Comparison of ENCODE assay signal across 29 cellular contexts in genomic region chr7:128274246-128274889, GRCh38. TPM values are rescaled to one million over a fixed set of nuclear protein-coding genes. Genes with fewer than 3 reads are reported as not detected.
"Had no signal": no experiment of that assay in that cellular context is flagged by ENCODE, and none has a peak within 500 bp of the region (broad histone marks: within the 10 kb centered on the region; RNA-seq: fewer than 3 reads in every experiment).

No MANE protein-coding gene starts in this region.

- H3K36me3 ChIP-seq: adrenal gland, SJSA1, WERI-Rb-1 had no signal

- H3K36me3 Mint-ChIP-seq: activated naive CD8-positive, alpha-beta T cell treated with anti-CD3 and anti-CD28 coated beads, Interleukin-2, amount 10 ng/mL, durations not matched to agents 7 days and 5 days; T-cell had no signal

- DNase-seq: activated CD4-positive, alpha-beta memory T cell treated with anti-CD3 and anti-CD28 coated beads, Interleukin-2, amount 10 ng/mL, durations not matched to agents 7 days and 5 days; activated CD4-positive, alpha-beta T cell treated with anti-CD3 and anti-CD28 coated beads for 36 hours; activated CD4-positive, alpha-beta T cell treated with anti-CD3 and anti-CD28 coated beads, Interleukin-2, amount 50 U/mL, for 1 hour; activated CD8-positive, alpha-beta memory T cell treated with anti-CD3 and anti-CD28 coated beads, Interleukin-2, amount 50 U/mL, for 48 hours; activated naive CD4-positive, alpha-beta T cell treated with anti-CD3 and anti-CD28 coated beads, Interleukin-2, amount 50 U/mL, for 16 hours; activated naive CD8-positive, alpha-beta T cell treated with anti-CD3 and anti-CD28 coated beads, Interleukin-2, amount 10 ng/mL, durations not matched to agents 7 days and 5 days; activated T-cell treated with anti-CD3 and anti-CD28 coated beads, Interleukin-2, amount 50 U/mL, for 1 hour; adrenal gland; anterior cingulate cortex; cerebellar nuclear complex; MV-4-11; NCI-H1092 treated with DMSO at 0.1 percent for 48 hours; NCI-H1417 treated with DMSO at 0.1 percent for 48 hours; NCI-H1694; NCI-H2029; NCI-H345; NCI-H510A; NCI-H526 treated with DMSO at 0.1 percent for 48 hours; NCI-H82; OCI-M1; SHP77; T-cell; WERI-Rb-1 had no signal

- H3K4me3 ChIP-seq: adrenal gland, SJSA1 had no signal

- H3K27me3 ChIP-seq: SJSA1 had no signal

- H3K4me1 Mint-ChIP-seq: activated CD4-positive, alpha-beta memory T cell treated with anti-CD3 and anti-CD28 coated beads, Interleukin-2, amount 10 ng/mL, durations not matched to agents 7 days and 5 days; activated CD4-positive, alpha-beta T cell treated with anti-CD3 and anti-CD28 coated beads for 36 hours had no signal

- H3K4me3 Mint-ChIP-seq: activated CD4-positive, alpha-beta memory T cell treated with anti-CD3 and anti-CD28 coated beads, Interleukin-2, amount 10 ng/mL, durations not matched to agents 7 days and 5 days; activated CD4-positive, alpha-beta T cell treated with anti-CD3 and anti-CD28 coated beads for 36 hours; activated naive CD8-positive, alpha-beta T cell treated with anti-CD3 and anti-CD28 coated beads, Interleukin-2, amount 10 ng/mL, durations not matched to agents 7 days and 5 days; T-cell had no signal

- ATAC-seq: activated CD4-positive, alpha-beta T cell treated with anti-CD3 and anti-CD28 coated beads for 36 hours; Panc1; T-cell had no signal

- H3K4me1 ChIP-seq: SJSA1 had no signal

- H3K9me3 Mint-ChIP-seq: activated CD4-positive, alpha-beta memory T cell treated with anti-CD3 and anti-CD28 coated beads, Interleukin-2, amount 10 ng/mL, durations not matched to agents 7 days and 5 days had no signal

- H3K9me3 ChIP-seq: adrenal gland had no signal

- H3K27ac ChIP-seq: adrenal gland, KMS-11, RWPE1, SJSA1, WERI-Rb-1 had no signal

- H3K27ac Mint-ChIP-seq: activated CD4-positive, alpha-beta memory T cell treated with anti-CD3 and anti-CD28 coated beads, Interleukin-2, amount 10 ng/mL, durations not matched to agents 7 days and 5 days; activated CD4-positive, alpha-beta T cell treated with anti-CD3 and anti-CD28 coated beads for 36 hours; activated naive CD8-positive, alpha-beta T cell treated with anti-CD3 and anti-CD28 coated beads, Interleukin-2, amount 10 ng/mL, durations not matched to agents 7 days and 5 days; T-cell had no signal

RNA-seq across cellular contexts. Expression of gene LEP, which starts 33.3 kb away (rescaled TPM):
- total RNA-seq: activated CD4-positive, alpha-beta memory T cell treated with anti-CD3 and anti-CD28 coated beads, Interleukin-2, amount 10 ng/mL, durations not matched to agents 7 days and 5 days; activated CD4-positive, alpha-beta T cell treated with anti-CD3 and anti-CD28 coated beads for 36 hours; activated naive CD8-positive, alpha-beta T cell treated with anti-CD3 and anti-CD28 coated beads, Interleukin-2, amount 10 ng/mL, durations not matched to agents 7 days and 5 days; MCF 10A; SJSA1; T-cell; T-helper 2 cell treated with Interferon-gamma antibody and Interleukin-4, amounts not matched to agents 100 ng/mL and 5 ng/mL, for 36 hours had no signal
